In the genomic region with DNA sequence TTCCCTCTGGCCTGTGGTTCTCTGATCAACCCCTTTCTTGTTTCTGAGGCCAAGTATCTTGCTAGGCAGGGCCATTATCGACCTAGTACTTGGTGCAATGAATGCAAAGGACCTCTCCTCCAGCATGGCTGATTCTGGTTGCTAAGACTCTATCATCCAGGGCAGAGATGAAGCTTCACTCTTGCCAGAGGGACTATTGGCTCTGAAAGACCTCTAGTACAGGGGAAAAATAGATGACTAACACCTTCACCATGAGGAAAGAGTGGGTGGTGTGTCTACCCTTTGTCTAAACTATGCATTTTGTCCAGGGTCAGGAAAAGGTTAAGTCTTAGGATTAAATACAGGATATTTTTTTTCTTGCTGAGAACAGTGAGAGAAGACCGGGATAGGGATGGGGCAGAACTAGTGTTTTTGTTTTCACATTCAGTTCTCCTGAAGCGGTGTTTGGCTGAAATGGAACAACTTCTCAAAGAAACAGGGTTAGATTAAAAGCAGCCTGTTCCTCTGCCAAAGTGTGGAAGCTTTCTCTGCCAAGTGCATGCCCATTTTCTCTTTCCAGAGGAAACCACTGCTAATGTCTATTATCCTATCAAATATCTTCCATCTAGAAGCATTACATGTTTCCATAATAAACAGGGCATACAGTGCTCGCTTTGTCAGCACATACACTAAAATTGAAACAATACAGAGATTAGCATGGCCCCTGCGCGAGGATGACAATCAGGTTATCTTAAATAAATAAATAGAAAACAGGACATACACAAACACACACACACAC, we compare ENCODE assay signal across 9 cellular contexts. TPM values are rescaled to one million over a fixed set of nuclear protein-coding genes. Genes with fewer than 3 reads are reported as not detected.
A peak's percentile ranks its signal among the peaks of the same experiment; 100 is the strongest.
DNase-seq lines count a peak whose midpoint lies in the region; ATAC-seq and TF ChIP-seq lines count a peak whose summit lies in the region.
"Had no signal": no experiment of that assay in that cellular context is flagged by ENCODE, and none has a peak within 500 bp of the region (broad histone marks: within the 10 kb centered on the region; RNA-seq: fewer than 3 reads in every experiment).

No MANE protein-coding gene starts in this region.

- intact Hi-C loops in esophagus muscularis mucosa (cut with DNase I) = no loop called here

- no peak for TF ChIP-seq POLR2A in esophagus muscularis mucosa (IDR thresholded peaks at IDR 0.05; ENCODE audit: low read depth)

- H3K27me3 ChIP-seq in esophagus muscularis mucosa = no peaks in the 10 kb centered on the region

- no peak for TF ChIP-seq EP300 in esophagus muscularis mucosa (IDR thresholded peaks at IDR 0.05)

- H3K27ac ChIP-seq in VCaP (peak overlapping the region; percentile 95), esophagus muscularis mucosa (replicated peaks in 1 of 4) (peak overlapping the region; percentile 29 to 99 (median 95))

- peaks cover 25 to 47% (median 37%) of the 10 kb centered on the region in 4 donors for H3K36me3 ChIP-seq in esophagus muscularis mucosa

- H3K9me3 ChIP-seq in esophagus muscularis mucosa = no peaks in the 10 kb centered on the region

- DNase-seq in ELR (ENCODE audit: low read depth) (peak; percentile 90), esophagus muscularis mucosa (ENCODE audit: extremely low spot score) (no peak), renal cortical epithelial cell (ENCODE audit: low read depth) (peak; percentile 96), cerebellum (ENCODE audit: low spot score) (no peak), GOT3 (lab: John Stamatoyannopoulos, UW) (no peak), NOMO-1 treated with dmso at 0.1 percent for 144 hours (lab: John Stamatoyannopoulos, UW; ENCODE audit: unreplicated experiment) (no peak)
- DNase-seq: NCI-H446 had no signal

- no peak overlapping the region for H3K4me3 ChIP-seq in esophagus muscularis mucosa

- TF ChIP-seq CTCF in VCaP (conservative IDR thresholded peaks at IDR 0.05) = no peak
- no peak for TF ChIP-seq CTCF in esophagus muscularis mucosa (IDR thresholded peaks at IDR 0.05)

- peaks cover 29 to 50% (median 49%) of the 10 kb centered on the region in 4 donors for H3K4me1 ChIP-seq in esophagus muscularis mucosa

- 69% methylated on average over 6 of the region's 6 CpGs for WGBS in esophagus muscularis mucosa

- no peak for ATAC-seq in GM19328 (IDR thresholded peaks at IDR 0.05; ENCODE audit: unreplicated experiment)

RNA-seq across cellular contexts. Expression of gene MTFP1, which starts 5.0 kb away (rescaled TPM):
- total RNA-seq in esophagus muscularis mucosa (1 to 10 TPM; 1.2 to 7.1 (median 3.4) TPM), renal cortical epithelial cell (26.5 and 45.3 TPM in 2 replicates), cerebellum (2.9 TPM)

RNA-seq across cellular contexts. Expression of gene SEC14L2, which starts 23.8 kb away (rescaled TPM):
- total RNA-seq in esophagus muscularis mucosa (10 to 100 TPM in 2 of 4 donors, 1 to 10 TPM in 2; 3.3 to 16.7 (median 8.5) TPM), renal cortical epithelial cell (57.3 and 97.9 TPM in 2 replicates), cerebellum (5.5 TPM)

RNA-seq across cellular contexts. Expression of gene RNF215, which starts 33.4 kb away (rescaled TPM):
- 10 to 100 TPM in 3 of 4 donors, 1 to 10 TPM in 1; 6.6 to 18.5 (median 15.0) TPM for total RNA-seq in esophagus muscularis mucosa
- total RNA-seq in renal cortical epithelial cell = 29.3 and 33.2 TPM in 2 replicates
- 14.2 TPM for total RNA-seq in cerebellum

RNA-seq across cellular contexts. Expression of gene SEC14L3, which starts 51.2 kb away (rescaled TPM):
- total RNA-seq in esophagus muscularis mucosa (not detected), renal cortical epithelial cell (not detected in 2 replicates), cerebellum (not detected)

Comparison
In these comparisons a context has a peak if more than half of its experiments do, and no peak if none do; other contexts are left out.
1. DNase-seq: peak in ELR (single experiment) and renal cortical epithelial cell (single experiment); none in esophagus muscularis mucosa (single experiment), cerebellum (single experiment), GOT3 (single experiment) and NOMO-1 treated with dmso at 0.1 percent for 144 hours (single experiment).